Comparison of ENCODE assay signal across 8 cellular contexts in the genomic region with DNA sequence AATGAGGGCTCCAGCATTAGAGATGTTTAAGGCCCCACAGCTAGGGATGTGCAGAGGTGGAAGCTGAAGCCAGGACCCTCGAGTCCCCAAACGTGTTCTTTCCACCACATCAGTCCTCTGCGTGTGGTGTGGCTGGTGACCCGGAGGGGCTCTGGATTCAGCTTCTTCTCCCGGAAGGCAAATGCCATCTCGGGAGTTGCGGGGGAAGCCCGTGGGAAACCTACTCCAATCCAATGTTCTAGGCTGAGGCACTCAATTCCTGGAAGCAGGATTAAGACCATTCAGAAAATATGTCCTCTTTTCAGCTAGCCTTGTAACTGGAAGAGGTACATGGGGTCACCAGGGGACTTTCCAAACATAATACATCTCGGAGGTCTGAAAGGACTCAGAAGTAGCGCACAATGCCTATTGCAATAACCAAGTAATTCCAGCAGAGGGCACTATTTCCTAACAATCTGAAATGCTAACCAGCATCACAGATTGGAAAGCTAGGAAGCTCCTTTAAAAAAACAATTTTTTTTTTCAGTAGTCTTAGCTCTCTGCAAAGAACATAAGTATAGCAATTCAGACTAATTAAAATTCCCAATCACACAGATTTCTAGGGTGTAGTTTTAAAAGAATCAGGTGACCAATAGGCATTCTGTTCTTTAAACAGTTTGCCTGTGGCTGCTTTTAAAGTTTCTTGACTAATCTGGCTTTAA. TPM values are rescaled to one million over a fixed set of nuclear protein-coding genes. Genes with fewer than 3 reads are reported as not detected.
DNase-seq lines count a peak whose midpoint lies in the region; ATAC-seq lines count a peak whose summit lies in the region.

No MANE protein-coding gene starts in this region.

- H4K91ac ChIP-seq in mesenchymal stem cell (ENCODE audit: low read length): no peak overlapping the region

- H3K18ac ChIP-seq in mesenchymal stem cell (ENCODE audit: low read depth in 1 of 2, low read length in 2 of 2): no peak overlapping the region

- no peak overlapping the region for H3K4ac ChIP-seq in mesenchymal stem cell (ENCODE audit: low read depth in 1 of 2, low read length in 2 of 2)

- H3K4me1 Mint-ChIP-seq in effector memory CD8-positive, alpha-beta T cell (ENCODE audit: low read depth in 2 of 2): no peaks in the 10 kb centered on the region

- no peaks in the 10 kb centered on the region for H3K9me3 Mint-ChIP-seq in effector memory CD8-positive, alpha-beta T cell

- no peaks in the 10 kb centered on the region for H3K79me1 ChIP-seq in mesenchymal stem cell (replicated peaks; ENCODE audit: low read length, poor library complexity, severe bottlenecking)

- no peak overlapping the region for H3K4me2 ChIP-seq in mesenchymal stem cell (ENCODE audit: low read length, poor library complexity, severe bottlenecking)

- H3K27me3 ChIP-seq in mesenchymal stem cell (ENCODE audit: control insufficient read depth in 1 of 2, insufficient read depth in 1 of 2, low read length in 2 of 2): peaks cover 0 to 40% of the 10 kb centered on the region in 2 experiments

- H3K4me1 ChIP-seq in mesenchymal stem cell (ENCODE audit: control insufficient read depth, insufficient read depth, low read depth, low read length): no peaks in the 10 kb centered on the region

- H3K14ac ChIP-seq in mesenchymal stem cell (ENCODE audit: low read length in 2 of 2): no peak overlapping the region

- 37% methylated on average over 9 of the region's 10 CpGs for WGBS in mesenchymal stem cell

- no peak overlapping the region for H3K27ac Mint-ChIP-seq in effector memory CD8-positive, alpha-beta T cell

- H3K27ac ChIP-seq in mesenchymal stem cell (ENCODE audit: low read length, poor library complexity, severe bottlenecking): no peak overlapping the region

- no peak overlapping the region for H4K8ac ChIP-seq in mesenchymal stem cell (ENCODE audit: low read length)

- H2BK12ac ChIP-seq in mesenchymal stem cell (ENCODE audit: low read length in 2 of 2): no peak overlapping the region

- H3K36me3 ChIP-seq in mesenchymal stem cell (ENCODE audit: control insufficient read depth in 1 of 2, insufficient read depth in 2 of 2, low read depth in 1 of 2, low read length in 2 of 2): no peaks in the 10 kb centered on the region

- H3K9me3 ChIP-seq in mesenchymal stem cell (ENCODE audit: control insufficient read depth, low read length): peaks cover 3% of the 10 kb centered on the region

- no peak overlapping the region for H2BK5ac ChIP-seq in mesenchymal stem cell (ENCODE audit: low read depth, low read length, poor library complexity, severe bottlenecking)

- ATAC-seq in effector memory CD8-positive, alpha-beta T cell (replicated peaks): peak; percentile 33
- ATAC-seq in GM21576 (IDR thresholded peaks at IDR 0.05; ENCODE audit: unreplicated experiment): no peak

- no peak overlapping the region for H3K4me3 Mint-ChIP-seq in effector memory CD8-positive, alpha-beta T cell

- H2BK120ac ChIP-seq in mesenchymal stem cell (ENCODE audit: low read depth, low read length): no peak overlapping the region

- H2BK15ac ChIP-seq in mesenchymal stem cell (ENCODE audit: low read depth, poor library complexity, severe bottlenecking): no peak overlapping the region

- no peak overlapping the region for H2AFZ ChIP-seq in mesenchymal stem cell (ENCODE audit: low read depth, low read length)

- H3K36me3 Mint-ChIP-seq in effector memory CD8-positive, alpha-beta T cell (ENCODE audit: insufficient read depth): no peaks in the 10 kb centered on the region

- H3K27me3 Mint-ChIP-seq in effector memory CD8-positive, alpha-beta T cell: peaks cover 39 to 57% of the 10 kb centered on the region in 2 donors

- H3K23ac ChIP-seq in mesenchymal stem cell (ENCODE audit: low read length in 2 of 2): no peak overlapping the region

- H3K9ac ChIP-seq in mesenchymal stem cell (ENCODE audit: low read length): peak overlapping the region; percentile 11

- DNase-seq in activated gamma-delta T cell treated with Interleukin-2 at 50 U/mL for 16 hours (peak; percentile 22), activated gamma-delta T cell (lab: John Stamatoyannopoulos, UW) (no peak), HuH-7.5 (ENCODE audit: low spot score) (peak; percentile 25), RKO (ENCODE audit: low spot score) (peak; percentile 59), mesenchymal stem cell (peak; percentile 75)
- peak; percentile 15 to 22 (median 19) for DNase-seq in effector memory CD8-positive, alpha-beta T cell
- DNase-seq in activated CD4-positive, CD25-positive, alpha-beta regulatory T cell (lab: John Stamatoyannopoulos, UW): no peak

- H3K4me3 ChIP-seq in mesenchymal stem cell (ENCODE audit: insufficient read depth in 1 of 2, low read depth in 1 of 2, low read length in 2 of 2): peak overlapping the region in 1 of 2 experiments; percentile 45

- H2AK5ac ChIP-seq in mesenchymal stem cell (ENCODE audit: low read length, severe bottlenecking): no peak overlapping the region

RNA-seq across cellular contexts. Expression of gene BNC1, which starts 36.2 kb away (rescaled TPM):
- 2.7 TPM for polyA plus RNA-seq in mesenchymal stem cell (2013, experiment 1 of 2)
- polyA plus RNA-seq in mesenchymal stem cell (2013, experiment 2 of 2): 2.7 TPM

RNA-seq across cellular contexts. Expression of gene HDGFL3, which starts 40.7 kb away (rescaled TPM):
- polyA plus RNA-seq in mesenchymal stem cell (2013, experiment 1 of 2): 73.3 TPM
- 72.7 TPM for polyA plus RNA-seq in mesenchymal stem cell (2013, experiment 2 of 2)

Comparison
In these comparisons a context has a peak if more than half of its experiments do, and no peak if none do; other contexts are left out.
1. DNase-seq: peak in activated gamma-delta T cell treated with Interleukin-2 at 50 U/mL for 16 hours (single experiment), HuH-7.5 (single experiment), RKO (single experiment), effector memory CD8-positive, alpha-beta T cell (3 of 3) and mesenchymal stem cell (single experiment); none in activated gamma-delta T cell (single experiment) and activated CD4-positive, CD25-positive, alpha-beta regulatory T cell (0 of 4).